ENCODE assay signal across 28 cellular contexts in the genomic region with DNA sequence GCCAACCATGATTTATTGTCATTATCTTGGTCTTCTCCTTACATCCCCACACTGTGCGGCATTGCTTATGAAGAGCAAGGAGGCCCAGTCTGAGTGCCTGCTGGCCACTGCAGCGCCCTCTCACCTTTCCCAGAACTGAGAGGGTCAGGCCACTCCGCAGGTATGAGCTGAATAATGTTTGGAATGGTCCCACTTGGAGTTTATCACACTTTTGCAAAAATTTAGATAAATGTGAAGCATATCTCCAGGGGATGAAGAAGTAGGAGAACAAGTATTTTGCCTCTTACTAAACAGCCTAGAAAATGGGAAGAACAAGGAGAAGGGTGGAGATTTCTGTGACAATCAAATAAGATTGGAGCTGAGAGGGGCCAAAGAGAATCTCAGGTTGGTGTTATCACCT.
"Had no signal": no experiment of that assay in that cellular context is flagged by ENCODE, and none has a peak within 500 bp of the region (broad histone marks: within the 10 kb centered on the region; RNA-seq: fewer than 3 reads in every experiment).

No MANE protein-coding gene starts in this region.

- ATAC-seq: left cardiac atrium; left lung; lower lobe of right lung; naive thymus-derived CD8-positive, alpha-beta T cell; pancreas; right cardiac atrium; sciatic nerve; stimulated activated naive B cell treated with anti-CD40 and anti-IgM and Interleukin-4, amounts not matched to agents 10 μg/mL and 1 μg/mL and 100 μg/mL, for 72 hours; stimulated activated naive CD8-positive, alpha-beta T cell treated with anti-CD3 and anti-CD28 coated beads, Interleukin-15, Interleukin-2, amounts not matched to agents 100 U/mL and 50 U/mL, for 24 hours; upper lobe of right lung had no signal

- H3K27me3 ChIP-seq: hepatocyte, left lung, pancreas, stomach, testis, thyroid gland, transverse colon, upper lobe of right lung, vagina had no signal

- FAIRE-seq: keratinocyte, pancreas had no signal

- DNase-seq: kidney glomerular epithelial cell; left cardiac atrium; left lung; lower lobe of right lung; mammary epithelial cell; mesenchymal stem cell; naive thymus-derived CD8-positive, alpha-beta T cell; nucleus accumbens; pancreas; retina; right cardiac atrium; stimulated activated CD4-positive, alpha-beta T cell treated with anti-CD3 and anti-CD28 coated beads, Interleukin-12 subunit alpha, Interleukin-12 subunit beta, amount 100 ng/mL, for 4 hours; stimulated activated CD4-positive, alpha-beta T cell treated with anti-CD3 and anti-CD28 coated beads, Interleukin-15, amount 100 ng/mL, for 24 hours; stimulated activated CD4-positive, alpha-beta T cell treated with anti-CD3 and anti-CD28 coated beads, Interleukin-2, amount 100 ng/mL, for 24 hours; stimulated activated CD4-positive, alpha-beta T cell treated with anti-CD3 and anti-CD28 coated beads, Interleukin-4, amount 100 ng/mL, for 1 hour; stimulated activated naive B cell treated with anti-CD40 and anti-IgM and Interleukin-4, amounts not matched to agents 10 μg/mL and 1 μg/mL and 100 μg/mL, for 72 hours; stimulated activated naive CD8-positive, alpha-beta T cell treated with anti-CD3 and anti-CD28 coated beads, Interleukin-15, Interleukin-2, amounts not matched to agents 100 U/mL and 50 U/mL, for 24 hours; stomach; testis; thyroid gland; transverse colon; upper lobe of right lung had no signal

- H3K9me3 ChIP-seq: left lung, lower lobe of right lung, pancreas, prostate gland, stomach, testis, thyroid gland, transverse colon, upper lobe of right lung, vagina had no signal

- H3K79me2 ChIP-seq: hepatocyte had no signal

- H3K4me1 ChIP-seq: left lung, lower lobe of right lung, pancreas, prostate gland, testis, thyroid gland, vagina had no signal

- H3K36me3 ChIP-seq: left lung, lower lobe of right lung, pancreas, prostate gland, stomach, thyroid gland, transverse colon, upper lobe of right lung, vagina had no signal

- H2AFZ ChIP-seq: hepatocyte had no signal

- H3K4me3 ChIP-seq: hepatocyte, left lung, lower lobe of right lung, pancreas, prostate gland, skin epidermis, stomach, testis, thyroid gland, transverse colon, upper lobe of right lung, vagina had no signal

- H3K4me2 ChIP-seq: hepatocyte had no signal

- H3K27ac ChIP-seq: hepatocyte, left lung, lower lobe of right lung, pancreas, prostate gland, skin epidermis, stomach, testis, thyroid gland, transverse colon, upper lobe of right lung, vagina had no signal
